ENCODE assay signal across 1 cellular context in genomic region chr1:181133969-181134418, GRCh38.
A peak's percentile ranks its signal among the peaks of the same experiment; 100 is the strongest.
TF ChIP-seq lines count a peak whose summit lies in the region.

No MANE protein-coding gene starts in this region.

TF ChIP-seq in HepG2, 621 proteins besides CTCF, POLR2A, EP300 and RAD21 (continued from another document and continues in another):
- TF ChIP-seq ZNF800 (CRISPR knock-in tag; IDR thresholded peaks at IDR 0.05) (no peak), MLX (CRISPR knock-in tag; IDR thresholded peaks at IDR 0.05) (no peak), NR1H2 (CRISPR knock-in tag; IDR thresholded peaks at IDR 0.05; ENCODE audit: borderline replicate concordance, low read depth) (no peak), DDIT3 (CRISPR knock-in tag; IDR thresholded peaks at IDR 0.05) (no peak), RCOR2 (CRISPR knock-in tag; IDR thresholded peaks at IDR 0.05) (no peak), ZNF883 (CRISPR knock-in tag; IDR thresholded peaks at IDR 0.05; ENCODE audit: not compliant biosample characterization) (no peak), ZNF678 (CRISPR knock-in tag; IDR thresholded peaks at IDR 0.05) (no peak), SYNCRIP (IDR thresholded peaks at IDR 0.05; ENCODE audit: insufficient read depth, low read depth, low read length) (no peak), PITX1 (CRISPR knock-in tag; IDR thresholded peaks at IDR 0.05) (no peak), NPAS2 (CRISPR knock-in tag; IDR thresholded peaks at IDR 0.05; ENCODE audit: borderline replicate concordance) (no peak), NONO (IDR thresholded peaks at IDR 0.05) (no peak), NONO (CRISPR knock-in tag; conservative IDR thresholded peaks at IDR 0.05) (0 out of 2 replicates have a peak, but pooled peaks have one; percentile 12), ZNF280B (CRISPR knock-in tag; IDR thresholded peaks at IDR 0.05; ENCODE audit: borderline replicate concordance) (0 out of 2 replicates have a peak, but pooled peaks have one; percentile 45), POGK (CRISPR knock-in tag; conservative IDR thresholded peaks at IDR 0.05) (no peak; the same call in 1 of the 2 replicates), TP53 (CRISPR knock-in tag; conservative IDR thresholded peaks at IDR 0.05) (no peak), SAP130 (CRISPR knock-in tag; IDR thresholded peaks at IDR 0.05; ENCODE audit: low read depth) (no peak), ZNF724P (CRISPR knock-in tag; IDR thresholded peaks at IDR 0.05; ENCODE audit: borderline replicate concordance) (0 out of 2 replicates have a peak, but pooled peaks have one; percentile 33), MTA3 (CRISPR knock-in tag; IDR thresholded peaks at IDR 0.05) (no peak), CEBPG (CRISPR knock-in tag; IDR thresholded peaks at IDR 0.05) (no peak), ZNF570 (CRISPR knock-in tag; IDR thresholded peaks at IDR 0.05; ENCODE audit: borderline replicate concordance) (no peak), KIAA2018 (CRISPR knock-in tag; IDR thresholded peaks at IDR 0.05; ENCODE audit: borderline replicate concordance) (no peak), PRPF4 (IDR thresholded peaks at IDR 0.05; ENCODE audit: low read depth, low read length, poor library complexity, severe bottlenecking) (no peak), MEIS1 (CRISPR knock-in tag; IDR thresholded peaks at IDR 0.05; ENCODE audit: borderline replicate concordance) (no peak), MTF1 (CRISPR knock-in tag; IDR thresholded peaks at IDR 0.05) (no peak), TMF1 (CRISPR knock-in tag; IDR thresholded peaks at IDR 0.05; ENCODE audit: low read depth) (no peak), ZNF878 (CRISPR knock-in tag; IDR thresholded peaks at IDR 0.05) (no peak), MIER3 (CRISPR knock-in tag; IDR thresholded peaks at IDR 0.05; ENCODE audit: borderline replicate concordance) (peak; percentile 6; the same call in 1 of the 2 replicates), MLLT10 (CRISPR knock-in tag; IDR thresholded peaks at IDR 0.05) (no peak), PLRG1 (conservative IDR thresholded peaks at IDR 0.05) (no peak), HNRNPLL (IDR thresholded peaks at IDR 0.05; ENCODE audit: low read depth, low read length, poor library complexity, severe bottlenecking) (no peak), ZNF580 (CRISPR knock-in tag; IDR thresholded peaks at IDR 0.05; ENCODE audit: borderline replicate concordance, low read depth) (no peak), RELA (CRISPR knock-in tag; IDR thresholded peaks at IDR 0.05) (no peak), TBX3 (IDR thresholded peaks at IDR 0.05; ENCODE audit: borderline replicate concordance) (no peak), KDM5B (CRISPR knock-in tag; IDR thresholded peaks at IDR 0.05; ENCODE audit: borderline replicate concordance) (peak; percentile 52; the same call in 1 of the 2 replicates), PLSCR1 (CRISPR knock-in tag; IDR thresholded peaks at IDR 0.05; ENCODE audit: borderline replicate concordance) (no peak), SALL1 (CRISPR knock-in tag; IDR thresholded peaks at IDR 0.05) (0 out of 2 replicates have a peak, but pooled peaks have one; percentile 22), ZNF737 (CRISPR knock-in tag; IDR thresholded peaks at IDR 0.05; ENCODE audit: borderline replicate concordance) (no peak), NCOR1 (IDR thresholded peaks at IDR 0.05; ENCODE audit: borderline replicate concordance, low read length) (no peak), ZNF235 (CRISPR knock-in tag; IDR thresholded peaks at IDR 0.05; ENCODE audit: borderline replicate concordance) (0 out of 2 replicates have a peak, but pooled peaks have one; percentile 16), CENPT (CRISPR knock-in tag; IDR thresholded peaks at IDR 0.05; ENCODE audit: low read depth) (no peak), HIVEP1 (CRISPR knock-in tag; IDR thresholded peaks at IDR 0.05) (no peak), CSRNP1 (CRISPR knock-in tag; IDR thresholded peaks at IDR 0.05) (0 out of 2 replicates have a peak, but pooled peaks have one; percentile 6), DRAP1 (CRISPR knock-in tag; IDR thresholded peaks at IDR 0.05) (no peak), MED1 (CRISPR knock-in tag; IDR thresholded peaks at IDR 0.05) (no peak), RFXAP (CRISPR knock-in tag; IDR thresholded peaks at IDR 0.05; ENCODE audit: borderline replicate concordance) (no peak), ZNF10 (CRISPR knock-in tag; IDR thresholded peaks at IDR 0.05; ENCODE audit: borderline replicate concordance, low read depth) (no peak), MIXL1 (CRISPR knock-in tag; IDR thresholded peaks at IDR 0.05) (no peak)
